1 cellular context compared by ENCODE assay signal in the genomic region with DNA sequence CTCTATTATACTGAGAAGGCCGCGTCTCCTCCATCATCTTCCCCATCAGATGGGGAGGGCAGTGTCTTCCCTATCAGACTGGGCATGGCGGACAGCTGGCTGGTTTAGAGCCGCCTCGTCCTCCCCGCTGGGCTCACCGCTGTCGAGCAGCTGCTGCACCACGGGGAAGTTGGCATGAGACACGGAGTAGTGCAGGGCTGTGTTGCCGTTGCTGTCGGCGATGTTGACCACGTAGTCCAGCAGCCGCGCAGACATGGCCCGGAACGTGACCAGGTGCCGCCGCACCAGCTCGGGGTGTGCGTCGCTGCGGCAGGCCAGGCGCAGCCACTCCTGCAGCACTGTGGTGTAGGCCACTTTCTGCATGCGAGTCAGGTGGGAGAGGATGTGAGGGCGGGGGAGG.
TF ChIP-seq lines count a peak whose summit lies in the region.

No MANE protein-coding gene starts in this region.

TF ChIP-seq in IMR-90, 13 proteins besides CTCF, POLR2A, EP300 and RAD21:
- no peak for TF ChIP-seq ELK1 (IDR thresholded peaks at IDR 0.05; ENCODE audit: borderline replicate concordance, low read depth, low read length)
